ENCODE assay signal across 8 cellular contexts in genomic region chr5:138490648-138491283, GRCh38. TPM values are rescaled to one million over a fixed set of nuclear protein-coding genes. Genes with fewer than 3 reads are reported as not detected.
DNase-seq lines count a peak whose midpoint lies in the region; ATAC-seq and TF ChIP-seq lines count a peak whose summit lies in the region.

No MANE protein-coding gene starts in this region.

- peak overlapping the region; percentile 50 for H3K4me3 Mint-ChIP-seq in CD8-positive, alpha-beta T cell
- H3K4me3 Mint-ChIP-seq in dendritic cell treated with granulocyte-macrophage colony-stimulating factor and Interleukin-4, amounts not matched to agents 40 ng/mL and 50 ng/mL, for 4 days: peak overlapping the region; percentile 48
- peak overlapping the region; percentile 82 for H3K4me3 Mint-ChIP-seq in neural progenitor cell

- DNase-seq in CD8-positive, alpha-beta T cell: no peak
- DNase-seq in neural progenitor cell (ENCODE audit: low spot score): no peak
- DNase-seq in NCI-H146 (lab: John Stamatoyannopoulos, UW): no peak
- no peak for DNase-seq in stimulated activated CD4-positive, alpha-beta T cell treated with anti-CD3 and anti-CD28 coated beads, Interleukin-4, amount 100 ng/mL, for 1 hour
- no peak for DNase-seq in posterior cingulate gyrus

- H3K27ac Mint-ChIP-seq in CD8-positive, alpha-beta T cell: no peak overlapping the region
- H3K27ac Mint-ChIP-seq in dendritic cell treated with granulocyte-macrophage colony-stimulating factor and Interleukin-4, amounts not matched to agents 40 ng/mL and 50 ng/mL, for 4 days: no peak overlapping the region
- peak overlapping the region; percentile 18 for H3K27ac Mint-ChIP-seq in neural progenitor cell

- H3K9me3 Mint-ChIP-seq in CD8-positive, alpha-beta T cell: no peaks in the 10 kb centered on the region
- H3K9me3 Mint-ChIP-seq in dendritic cell treated with granulocyte-macrophage colony-stimulating factor and Interleukin-4, amounts not matched to agents 40 ng/mL and 50 ng/mL, for 4 days: no peaks in the 10 kb centered on the region
- H3K9me3 Mint-ChIP-seq in neural progenitor cell: no peaks in the 10 kb centered on the region

- no peaks in the 10 kb centered on the region for H3K79me2 ChIP-seq in neural progenitor cell (ENCODE audit: low read depth)

- H2AFZ ChIP-seq in neural progenitor cell (replicated peaks): no peak overlapping the region

- peaks cover 16% of the 10 kb centered on the region for H3K4me1 Mint-ChIP-seq in CD8-positive, alpha-beta T cell (ENCODE audit: low read depth)
- peaks cover 50% of the 10 kb centered on the region for H3K4me1 Mint-ChIP-seq in dendritic cell treated with granulocyte-macrophage colony-stimulating factor and Interleukin-4, amounts not matched to agents 40 ng/mL and 50 ng/mL, for 4 days (ENCODE audit: low read depth)
- peaks cover 49% of the 10 kb centered on the region for H3K4me1 Mint-ChIP-seq in neural progenitor cell

- intact Hi-C loops in CD8-positive, alpha-beta T cell (cut with DNase I, micrococcal nuclease): no loop called here
- intact Hi-C loops in dendritic cell treated with granulocyte-macrophage colony-stimulating factor and Interleukin-4, amounts not matched to agents 40 ng/mL and 50 ng/mL, for 4 days (cut with micrococcal nuclease): no loop called here
- intact Hi-C loops in posterior cingulate gyrus (cut with DNase I): no loop called here

- no peak for TF ChIP-seq CTCF in CD8-positive, alpha-beta T cell (IDR thresholded peaks at IDR 0.05)
- TF ChIP-seq CTCF in neural progenitor cell (IDR thresholded peaks at IDR 0.05): no peak

- H3K9ac ChIP-seq in HUES6 (ENCODE audit: low read length) (no peak overlapping the region), neural progenitor cell (no peak overlapping the region)

- H3K36me3 ChIP-seq in CD8-positive, alpha-beta T cell (ENCODE audit: insufficient read depth, low read length): no peaks in the 10 kb centered on the region
- H3K36me3 ChIP-seq in HUES6 (ENCODE audit: control insufficient read depth, insufficient read depth, low read length) (no peaks in the 10 kb centered on the region), neural progenitor cell (no peaks in the 10 kb centered on the region)

- H4K20me1 ChIP-seq in neural progenitor cell (ENCODE audit: low read depth): no peaks in the 10 kb centered on the region

- peaks cover 18% of the 10 kb centered on the region for H3K27me3 Mint-ChIP-seq in CD8-positive, alpha-beta T cell (ENCODE audit: low read depth)
- H3K27me3 Mint-ChIP-seq in dendritic cell treated with granulocyte-macrophage colony-stimulating factor and Interleukin-4, amounts not matched to agents 40 ng/mL and 50 ng/mL, for 4 days: peaks cover 47% of the 10 kb centered on the region
- peaks cover 15% of the 10 kb centered on the region for H3K27me3 Mint-ChIP-seq in neural progenitor cell (ENCODE audit: insufficient read depth, low read depth)

- POLR2A ChIA-PET in CD8-positive, alpha-beta T cell (lab: Charles Lee): no interaction called here

- peak overlapping the region; percentile 85 for H3K4me2 ChIP-seq in neural progenitor cell

- no peak overlapping the region for H3K27ac ChIP-seq in CD8-positive, alpha-beta T cell (ENCODE audit: low read depth, low read length)
- H3K27ac ChIP-seq in HUES6 (ENCODE audit: low read depth, low read length) (no peak overlapping the region), neural progenitor cell (no peak overlapping the region)

- peaks cover 40% of the 10 kb centered on the region for H3F3A ChIP-seq in neural progenitor cell (ENCODE audit: low read depth)

- peaks cover 19% of the 10 kb centered on the region for H3K4me1 ChIP-seq in CD8-positive, alpha-beta T cell (ENCODE audit: insufficient read depth, low read length)
- H3K4me1 ChIP-seq in HUES6 (ENCODE audit: control insufficient read depth, insufficient read depth, low read length): peaks cover 26% of the 10 kb centered on the region
- H3K4me1 ChIP-seq in neural progenitor cell: peaks cover 31% of the 10 kb centered on the region

- no peaks in the 10 kb centered on the region for H3K36me3 Mint-ChIP-seq in CD8-positive, alpha-beta T cell
- H3K36me3 Mint-ChIP-seq in dendritic cell treated with granulocyte-macrophage colony-stimulating factor and Interleukin-4, amounts not matched to agents 40 ng/mL and 50 ng/mL, for 4 days (ENCODE audit: low read depth): no peaks in the 10 kb centered on the region
- H3K36me3 Mint-ChIP-seq in neural progenitor cell: no peaks in the 10 kb centered on the region

- no peak overlapping the region for H3K4me3 ChIP-seq in CD8-positive, alpha-beta T cell (ENCODE audit: low read depth, low read length)
- H3K4me3 ChIP-seq in HUES6 (ENCODE audit: low read depth, low read length) (peak overlapping the region; percentile 60; the same call in 1 of the 2 replicates), neural progenitor cell (no peak overlapping the region)

- CTCF ChIA-PET in CD8-positive, alpha-beta T cell (lab: Charles Lee): interaction anchor here (0.8 to 2.0 kb wide), 4 partner anchors 13 to 139 kb away, joined by 3 to 8 read pairs (median 3); partner anchors contain the start of genes EGR1 and KDM3B

- ATAC-seq in CD8-positive, alpha-beta T cell: no peak
- no peak for ATAC-seq in GM18519 (IDR thresholded peaks at IDR 0.05; ENCODE audit: low FRiP score, unreplicated experiment)

- no peaks in the 10 kb centered on the region for H3K9me3 ChIP-seq in CD8-positive, alpha-beta T cell (ENCODE audit: low read length)
- H3K9me3 ChIP-seq in HUES6 (ENCODE audit: control insufficient read depth, insufficient read depth, low read depth, low read length) (no peaks in the 10 kb centered on the region), neural progenitor cell (ENCODE audit: low read depth) (no peaks in the 10 kb centered on the region)

- H3K27me3 ChIP-seq in CD8-positive, alpha-beta T cell (ENCODE audit: insufficient read depth, low read length): no peaks in the 10 kb centered on the region
- peaks cover 28% of the 10 kb centered on the region for H3K27me3 ChIP-seq in HUES6 (ENCODE audit: control insufficient read depth, insufficient read depth, low read length)
- peaks cover 31% of the 10 kb centered on the region for H3K27me3 ChIP-seq in neural progenitor cell

RNA-seq across cellular contexts. Expression of gene EGR1, which starts 25.5 kb away (rescaled TPM):
- 10 to 100 TPM; 12.1 to 12.7 TPM for total RNA-seq in CD8-positive, alpha-beta T cell
- total RNA-seq in neural progenitor cell (ENCODE audit: low replicate concordance): 25.1 and 31.3 TPM in 2 replicates

RNA-seq across cellular contexts. Expression of gene REEP2, which starts 51.9 kb away (rescaled TPM):
- under 1 TPM in 1 of 2 experiments, not detected in 1; 0.19 TPM for total RNA-seq in CD8-positive, alpha-beta T cell
- total RNA-seq in neural progenitor cell (ENCODE audit: low replicate concordance): 17.4 and 56.3 TPM in 2 replicates

RNA-seq across cellular contexts. Expression of gene ETF1, which starts 52.3 kb away (rescaled TPM):
- total RNA-seq in CD8-positive, alpha-beta T cell: 100 to 1,000 TPM; 241 to 247 TPM
- total RNA-seq in neural progenitor cell (ENCODE audit: low replicate concordance): 85.5 and 116 TPM in 2 replicates

Comparison
In these comparisons a context has a peak if more than half of its experiments do, and no peak if none do; other contexts are left out.
1. RNA of gene REEP2, which starts 51.9 kb away (total RNA-seq): 17.4 to 56.3 TPM in neural progenitor cell; 0.19 TPM in CD8-positive, alpha-beta T cell; every median in the first group is over 10 times any median in the second.
2. Peak in every context shown above with its lines, with median percentiles within 50 percentile points of each other: H3K4me3 Mint-ChIP-seq.